ENCODE assay signal across 8 cellular contexts in genomic region chr9:89555426-89556375, GRCh38. TPM values are rescaled to one million over a fixed set of nuclear protein-coding genes. Genes with fewer than 3 reads are reported as not detected.
DNase-seq lines count a peak whose midpoint lies in the region; ATAC-seq and TF ChIP-seq lines count a peak whose summit lies in the region.

No MANE protein-coding gene starts in this region.

- H3K4me2 ChIP-seq in neuronal stem cell (ENCODE audit: insufficient read depth, low read length, poor library complexity, severe bottlenecking), result no peak overlapping the region

- no peak overlapping the region for H4K91ac ChIP-seq in neuronal stem cell (ENCODE audit: low read depth, low read length, poor library complexity)

- peak overlapping the region; percentile 27 for H2AK5ac ChIP-seq in neuronal stem cell (ENCODE audit: low read depth, low read length)

- no peak for TF ChIP-seq CTCF in WERI-Rb-1 (IDR thresholded peaks at IDR 0.05; ENCODE audit: low read depth, low read length)
- TF ChIP-seq CTCF in omental fat pad (IDR thresholded peaks at IDR 0.05), result no peak

- H3K4ac ChIP-seq in neuronal stem cell (ENCODE audit: low read length), result no peak overlapping the region

- no CpG with 5 or more reads among the region's 12 CpGs for WGBS in neuronal stem cell (ENCODE audit: extremely low coverage in 2 of 2, insufficient read length in 2 of 2, insufficient replicate concordance in 1 of 2), 2 donors

- H2BK12ac ChIP-seq in neuronal stem cell (ENCODE audit: low read length), result no peak overlapping the region

- H3K79me1 ChIP-seq in neuronal stem cell (ENCODE audit: low read depth, low read length), result no peaks in the 10 kb centered on the region

- ATAC-seq in GM19023 (IDR thresholded peaks at IDR 0.05; ENCODE audit: unreplicated experiment) (peak; percentile 64), HG03095 (IDR thresholded peaks at IDR 0.05; ENCODE audit: unreplicated experiment) (peak; percentile 60), omental fat pad (ENCODE audit: low FRiP score) (no peak)

- H3K14ac ChIP-seq in neuronal stem cell (ENCODE audit: low read length), result no peak overlapping the region

- H2BK120ac ChIP-seq in neuronal stem cell (ENCODE audit: low read depth, low read length), result no peak overlapping the region

- no peak overlapping the region for H2AFZ ChIP-seq in neuronal stem cell (ENCODE audit: low read length)

- H3K36me3 ChIP-seq in WERI-Rb-1 (no peaks in the 10 kb centered on the region), neuronal stem cell (replicated peaks in 1 of 2; ENCODE audit: control insufficient read depth in 2 of 2, insufficient read depth in 2 of 2, low read length in 2 of 2) (no peaks in the 10 kb centered on the region)

- peak overlapping the region; percentile 17 for H3K18ac ChIP-seq in neuronal stem cell (ENCODE audit: low read length)

- H3K4me1 ChIP-seq in neuronal stem cell (ENCODE audit: control insufficient read depth in 2 of 2, insufficient read depth in 1 of 2, low read depth in 1 of 2, low read length in 2 of 2), result no peaks in the 10 kb centered on the region

- no peak overlapping the region for H3K4me3 ChIP-seq in WERI-Rb-1 (ENCODE audit: low read depth, low read length)
- no peak overlapping the region for H3K4me3 ChIP-seq in neuronal stem cell (ENCODE audit: low read length in 2 of 2)

- H2BK5ac ChIP-seq in neuronal stem cell (ENCODE audit: low read length), result peak overlapping the region; percentile 27

- H3K27me3 ChIP-seq in WERI-Rb-1 (ENCODE audit: insufficient read depth, low read depth, severe bottlenecking), result no peaks in the 10 kb centered on the region
- H3K27me3 ChIP-seq in neuronal stem cell (ENCODE audit: control insufficient read depth in 3 of 3, insufficient read depth in 3 of 3, low read depth in 1 of 3, low read length in 3 of 3), result peaks cover 0 to 25% (median 0%) of the 10 kb centered on the region in 3 experiments

- no peak overlapping the region for H4K8ac ChIP-seq in neuronal stem cell (ENCODE audit: low read depth, low read length)

- peak overlapping the region; percentile 42 for H2BK15ac ChIP-seq in neuronal stem cell (ENCODE audit: low read length)

- peak overlapping the region; percentile 47 for H3K9ac ChIP-seq in neuronal stem cell (ENCODE audit: low read depth, low read length, poor library complexity)

- no peak overlapping the region for H3K23ac ChIP-seq in neuronal stem cell (ENCODE audit: low read depth, low read length, poor library complexity)

- no peaks in the 10 kb centered on the region for H3K9me3 ChIP-seq in WERI-Rb-1 (ENCODE audit: severe bottlenecking)
- no peaks in the 10 kb centered on the region for H3K9me3 ChIP-seq in neuronal stem cell (replicated peaks in 1 of 2; ENCODE audit: control insufficient read depth in 2 of 2, insufficient read depth in 1 of 2, low read depth in 1 of 2, low read length in 2 of 2)

- H3K27ac ChIP-seq in WERI-Rb-1 (peak overlapping the region; percentile 53; the same call in 1 of the 2 replicates), neuronal stem cell (replicated peaks; ENCODE audit: low read length) (no peak overlapping the region)

- DNase-seq in WERI-Rb-1 (peak; percentile 77), neuronal stem cell (ENCODE audit: low spot score) (no peak), NCI-H146 treated with DMSO at 0.1 percent for 48 hours (lab: John Stamatoyannopoulos, UW; ENCODE audit: unreplicated experiment) (no peak), omental fat pad (ENCODE audit: low spot score) (no peak), NCI-H1930 (lab: John Stamatoyannopoulos, UW) (no peak)
- DNase-seq in activated naive CD4-positive, alpha-beta T cell treated with Interleukin-2 at 50 U/mL for 16 hours, result no peak

RNA-seq across cellular contexts. Expression of gene GADD45G, which starts 49.1 kb away (rescaled TPM):
- 0.79 TPM for polyA plus RNA-seq in neuronal stem cell (2013, experiment 1 of 2)
- polyA plus RNA-seq in neuronal stem cell (2013, experiment 2 of 2), result 0.61 TPM
- 10 to 100 TPM in 3 of 4 donors, 1 to 10 TPM in 1; 5.1 to 23.8 (median 16.1) TPM for total RNA-seq in omental fat pad

RNA-seq across cellular contexts. Expression of gene SEMA4D, which starts 57.8 kb away (rescaled TPM):
- polyA plus RNA-seq in neuronal stem cell (2013, experiment 1 of 2), result 23.2 TPM
- 24.3 TPM for polyA plus RNA-seq in neuronal stem cell (2013, experiment 2 of 2)
- 10 to 100 TPM; 14.2 to 49.5 (median 18.3) TPM for total RNA-seq in omental fat pad
